8 cellular contexts compared by ENCODE assay signal in genomic region chr17:7484067-7484963, GRCh38. TPM values are rescaled to one million over a fixed set of nuclear protein-coding genes. Genes with fewer than 3 reads are reported as not detected.
DNase-seq lines count a peak whose midpoint lies in the region; ATAC-seq and TF ChIP-seq lines count a peak whose summit lies in the region.

TSS of gene POLR2A (plus strand) at chr17:7484366.

- H3K36me3 Mint-ChIP-seq in T-helper 1 cell treated with Interleukin-12 subunit alpha and Interleukin-12 subunit beta and Interleukin-4 antibody, amounts not matched to agents 30 μg/mL and 1 μg/mL, for 36 hours (ENCODE audit: low read depth) = peaks cover 22% of the 10 kb centered on the region

- H3K27ac Mint-ChIP-seq in T-helper 1 cell treated with Interleukin-12 subunit alpha and Interleukin-12 subunit beta and Interleukin-4 antibody, amounts not matched to agents 30 μg/mL and 1 μg/mL, for 36 hours = peak within 1 kb of the TSS; percentile 95

- H3K9me3 ChIP-seq in left ventricle myocardium inferior (replicated peaks) (no peaks in the 10 kb centered on the region), prostate gland (no peaks in the 10 kb centered on the region)

- no peaks in the 10 kb centered on the region for H3K9me3 Mint-ChIP-seq in T-helper 1 cell treated with Interleukin-12 subunit alpha and Interleukin-12 subunit beta and Interleukin-4 antibody, amounts not matched to agents 30 μg/mL and 1 μg/mL, for 36 hours

- H3K4me3 Mint-ChIP-seq in T-helper 1 cell treated with Interleukin-12 subunit alpha and Interleukin-12 subunit beta and Interleukin-4 antibody, amounts not matched to agents 30 μg/mL and 1 μg/mL, for 36 hours = peak within 1 kb of the TSS; percentile 95

- H3K4me3 ChIP-seq in left ventricle myocardium inferior = peak within 1 kb of the TSS; percentile 78
- H3K4me3 ChIP-seq in prostate gland = peak within 1 kb of the TSS; percentile 63 to 72
- peak within 1 kb of the TSS; percentile 60 for H3K4me3 ChIP-seq in urinary bladder (ENCODE audit: low read depth, low read length)

- H3K27ac ChIP-seq in left ventricle myocardium inferior (replicated peaks) (peak within 1 kb of the TSS; percentile 100), prostate gland (peak within 1 kb of the TSS; percentile 100), urinary bladder (ENCODE audit: low read depth) (peak within 1 kb of the TSS; percentile 100)

- DNase-seq in GM13976 (ENCODE audit: low spot score) = peak; percentile 99
- DNase-seq in NCI-H1694 (lab: John Stamatoyannopoulos, UW) = peak; percentile 92
- DNase-seq in amygdala (lab: John Stamatoyannopoulos, UW) = peak; percentile 88 to 100 (median 97)
- peak; percentile 99 for DNase-seq in left ventricle myocardium inferior
- DNase-seq in prostate gland (ENCODE audit: low spot score) = peak; percentile 97

- no peaks in the 10 kb centered on the region for H3K27me3 Mint-ChIP-seq in T-helper 1 cell treated with Interleukin-12 subunit alpha and Interleukin-12 subunit beta and Interleukin-4 antibody, amounts not matched to agents 30 μg/mL and 1 μg/mL, for 36 hours (ENCODE audit: low read depth)

- TF ChIP-seq POLR2A in prostate gland (IDR thresholded peaks at IDR 0.05) = peak; percentile 99

- H3K4me1 ChIP-seq in left ventricle myocardium inferior (peaks cover 79% of the 10 kb centered on the region), prostate gland (replicated peaks) (peaks cover 2% of the 10 kb centered on the region), urinary bladder (ENCODE audit: insufficient read depth) (no peaks in the 10 kb centered on the region)

- WGBS in prostate gland = under 1% methylated on average over 67 of the region's 68 CpGs
- under 1% methylated on average over 68 of the region's 68 CpGs for WGBS in urinary bladder

- H3K36me3 ChIP-seq in left ventricle myocardium inferior = no peaks in the 10 kb centered on the region
- H3K36me3 ChIP-seq in prostate gland = no peaks in the 10 kb centered on the region
- H3K36me3 ChIP-seq in urinary bladder (ENCODE audit: insufficient read depth) = no peaks in the 10 kb centered on the region

- TF ChIP-seq CTCF in GM13976 (IDR thresholded peaks at IDR 0.05; ENCODE audit: borderline replicate concordance, control extremely low read depth, extremely low read depth, insufficient read depth, missing control alignments) (no peak), left ventricle myocardium inferior (IDR thresholded peaks at IDR 0.05; ENCODE audit: borderline replicate concordance) (peak; percentile 31), prostate gland (IDR thresholded peaks at IDR 0.05) (peak in 3 of 4 experiments; percentile 22 to 42 (median 28))

- intact Hi-C loops in left ventricle myocardium inferior (cut with micrococcal nuclease) = no loop called here
- intact Hi-C loops in prostate gland (cut with DNase I) = loop anchor here (10.0 kb wide), 2 partner anchors 130 to 200 kb away; partner anchors contain the start of genes KCTD11, TMEM95, TP53 and WRAP53

- H3K27me3 ChIP-seq in left ventricle myocardium inferior (ENCODE audit: low read depth) (no peaks in the 10 kb centered on the region), prostate gland (replicated peaks; ENCODE audit: insufficient read depth) (no peaks in the 10 kb centered on the region)

- peaks cover 52% of the 10 kb centered on the region for H3K4me1 Mint-ChIP-seq in T-helper 1 cell treated with Interleukin-12 subunit alpha and Interleukin-12 subunit beta and Interleukin-4 antibody, amounts not matched to agents 30 μg/mL and 1 μg/mL, for 36 hours (ENCODE audit: low read depth)

- in situ Hi-C loops in GM13976 (cut with MboI; ENCODE audit: low sequenced_read_pairs, unreplicated experiment) = no loop called here

- ATAC-seq in HG02884 (IDR thresholded peaks at IDR 0.05; ENCODE audit: unreplicated experiment) = peak; percentile 56

RNA-seq across cellular contexts. Expression of gene POLR2A, which starts in this region (rescaled TPM):
- 38.7 TPM for total RNA-seq in left ventricle myocardium inferior
- 100 to 1,000 TPM in 1 of 2 donors, 10 to 100 TPM in 1; 79.7 to 217 TPM for total RNA-seq in prostate gland
- 52.3 TPM for total RNA-seq in urinary bladder
- polyA plus RNA-seq in urinary bladder = 32.2 TPM

Comparison
In these comparisons a context has a peak if more than half of its experiments do, and no peak if none do; other contexts are left out.
1. Peak in every context shown above with its lines: DNase-seq, ATAC-seq, H3K4me3 ChIP-seq and H3K27ac ChIP-seq.